ENCODE assay signal across 15 cellular contexts in genomic region chr4:184427687-184428086, GRCh38. TPM values are rescaled to one million over a fixed set of nuclear protein-coding genes. Genes with fewer than 3 reads are reported as not detected.
DNase-seq lines count a peak whose midpoint lies in the region; ATAC-seq and TF ChIP-seq lines count a peak whose summit lies in the region.
"Had no signal": no experiment of that assay in that cellular context is flagged by ENCODE, and none has a peak within 500 bp of the region (broad histone marks: within the 10 kb centered on the region; RNA-seq: fewer than 3 reads in every experiment).

No MANE protein-coding gene starts in this region.

- DNase-seq in CD8-positive, alpha-beta T cell: no peak
- DNase-seq in T-cell: no peak
- DNase-seq in epithelial cell of prostate (ENCODE audit: low read depth, low spot score): no peak
- DNase-seq in omental fat pad (ENCODE audit: low spot score): no peak
- no peak for DNase-seq in DMS79 treated with DMSO at 0.1 percent for 48 hours (lab: John Stamatoyannopoulos, UW)
- DNase-seq in KG1 (lab: John Stamatoyannopoulos, UW): no peak
- DNase-seq: activated CD4-positive, alpha-beta T cell treated with anti-CD3 and anti-CD28 coated beads for 48 hours; cortex of kidney; GM23248; mesenchymal stem cell; NCI-H2081 treated with DMSO at 0.1 percent for 48 hours; retina had no signal

- no peaks in the 10 kb centered on the region for H3K27me3 Mint-ChIP-seq in CD8-positive, alpha-beta T cell (ENCODE audit: low read depth)
- no peaks in the 10 kb centered on the region for H3K27me3 Mint-ChIP-seq in T-cell

- H3K36me3 Mint-ChIP-seq in CD8-positive, alpha-beta T cell: peaks cover 83% of the 10 kb centered on the region
- peaks cover 62% of the 10 kb centered on the region for H3K36me3 Mint-ChIP-seq in T-cell

- H3K4me1 Mint-ChIP-seq in CD8-positive, alpha-beta T cell (ENCODE audit: low read depth): peaks cover 72% of the 10 kb centered on the region
- peaks cover 75 to 84% (median 79%) of the 10 kb centered on the region in 3 donors for H3K4me1 Mint-ChIP-seq in T-cell

- no peaks in the 10 kb centered on the region for H3K9me3 ChIP-seq in CD8-positive, alpha-beta T cell (ENCODE audit: low read length)

- intact Hi-C loops in CD8-positive, alpha-beta T cell (cut with DNase I, micrococcal nuclease): no loop called here

- H3K27ac Mint-ChIP-seq in CD8-positive, alpha-beta T cell: peak overlapping the region; percentile 69
- peak overlapping the region; percentile 78 to 82 for H3K27ac Mint-ChIP-seq in T-cell

- TF ChIP-seq CTCF in CD8-positive, alpha-beta T cell (IDR thresholded peaks at IDR 0.05): no peak
- no peak for TF ChIP-seq CTCF in omental fat pad (IDR thresholded peaks at IDR 0.05)

- peaks cover 2% of the 10 kb centered on the region for H3K9me3 Mint-ChIP-seq in CD8-positive, alpha-beta T cell
- H3K9me3 Mint-ChIP-seq in T-cell: peaks cover 0 to under 1% (median 0%) of the 10 kb centered on the region in 3 donors

- H3K27ac ChIP-seq in CD8-positive, alpha-beta T cell (ENCODE audit: low read depth, low read length): no peak overlapping the region
- peak overlapping the region; percentile 19 for H3K27ac ChIP-seq in epithelial cell of prostate
- H3K27ac ChIP-seq: GM23248, HL-60, SK-N-MC had no signal

- CTCF ChIA-PET in CD8-positive, alpha-beta T cell (lab: Charles Lee): interaction anchor here (0.8 to 0.9 kb wide), 2 partner anchors 10 to 166 kb away, joined by 3 to 5 read pairs; no protein-coding TSS in a partner anchor
- CTCF ChIA-PET in T-cell (lab: Charles Lee): interaction anchor here (0.5 to 1.2 kb wide), 2 partner anchors 15 to 1419 kb away, joined by 3 read pairs; no protein-coding TSS in a partner anchor

- peaks cover 20% of the 10 kb centered on the region for H3K36me3 ChIP-seq in CD8-positive, alpha-beta T cell (ENCODE audit: insufficient read depth, low read length)

- H3K4me3 Mint-ChIP-seq in CD8-positive, alpha-beta T cell: no peak overlapping the region
- no peak overlapping the region for H3K4me3 Mint-ChIP-seq in T-cell

- POLR2A ChIA-PET in CD8-positive, alpha-beta T cell (lab: Charles Lee): no interaction called here
- POLR2A ChIA-PET in T-cell (lab: Charles Lee): no interaction called here

- H3K27me3 ChIP-seq in CD8-positive, alpha-beta T cell (ENCODE audit: insufficient read depth, low read length): no peaks in the 10 kb centered on the region

- no peak for ATAC-seq in CD8-positive, alpha-beta T cell
- no peak for ATAC-seq in T-cell (replicated peaks in 1 of 4)
- peak; percentile 55 for ATAC-seq in omental fat pad (ENCODE audit: low FRiP score)
- ATAC-seq in HG03039 (IDR thresholded peaks at IDR 0.05; ENCODE audit: unreplicated experiment): no peak

- H3K4me3 ChIP-seq in CD8-positive, alpha-beta T cell (ENCODE audit: low read depth, low read length): no peak overlapping the region
- H3K4me3 ChIP-seq: GM23248, SK-N-MC had no signal

- H3K4me1 ChIP-seq in CD8-positive, alpha-beta T cell (ENCODE audit: insufficient read depth, low read length): peaks cover 20% of the 10 kb centered on the region

RNA-seq across cellular contexts. Expression of gene IRF2, which starts 46.7 kb away (rescaled TPM):
- 1 to 10 TPM; 7.9 to 9.3 TPM for total RNA-seq in CD8-positive, alpha-beta T cell
- total RNA-seq in T-cell (10 to 100 TPM; 45.5 to 73.4 (median 59.1) TPM), omental fat pad (10 to 100 TPM; 16.9 to 53.1 (median 28.9) TPM)
